8 cellular contexts compared by ENCODE assay signal in genomic region chr16:13766334-13766733, GRCh38.
"Had no signal": no experiment of that assay in that cellular context is flagged by ENCODE, and none has a peak within 500 bp of the region (broad histone marks: within the 10 kb centered on the region; RNA-seq: fewer than 3 reads in every experiment).

No MANE protein-coding gene starts in this region.

- H3K4me3 ChIP-seq: GM12878 had no signal

- DNase-seq: GDM1, GF-D8 had no signal

- ATAC-seq: GM12878 had no signal

- FAIRE-seq: G401.6, GM12878, GM12891, GM12892, GM18507, GM19239 had no signal
